Comparison of ENCODE assay signal across 28 cellular contexts in the genomic region with DNA sequence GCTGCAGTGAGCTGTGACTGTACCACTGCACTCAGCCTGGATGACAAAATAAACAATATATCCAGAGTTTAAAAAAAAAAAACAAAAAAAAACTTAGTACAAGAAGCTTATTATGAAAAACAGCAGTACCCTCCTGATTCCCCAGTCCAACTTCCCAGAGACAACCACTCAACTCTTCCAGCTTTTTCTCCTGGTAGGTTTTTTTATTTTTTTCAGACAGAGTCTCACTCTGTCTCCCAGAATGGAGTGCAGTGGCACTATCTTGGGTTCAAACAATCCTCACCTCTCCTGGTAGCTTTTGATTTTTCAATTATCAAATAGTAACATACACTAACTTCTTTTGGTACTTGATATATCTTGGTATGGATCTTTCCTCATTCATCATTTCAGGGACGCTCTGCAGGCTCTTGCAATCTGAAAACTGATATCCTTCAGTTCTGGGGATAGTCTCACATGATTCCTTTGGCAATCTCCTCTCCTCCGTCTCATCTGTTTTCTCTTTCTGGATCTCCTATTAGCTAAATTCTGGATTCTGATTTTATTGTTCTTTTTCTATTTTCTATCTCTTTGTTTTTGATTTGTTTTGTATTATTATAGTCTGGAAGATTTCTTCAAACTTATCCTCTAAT.
"Had no signal": no experiment of that assay in that cellular context is flagged by ENCODE, and none has a peak within 500 bp of the region (broad histone marks: within the 10 kb centered on the region; RNA-seq: fewer than 3 reads in every experiment).

No MANE protein-coding gene starts in this region.

- H3K4me1 ChIP-seq: esophagus muscularis mucosa, spleen, testis, transverse colon had no signal

- H3K27ac Mint-ChIP-seq: activated CD4-positive, alpha-beta memory T cell treated with anti-CD3 and anti-CD28 coated beads, Interleukin-2, amount 10 ng/mL, durations not matched to agents 7 days and 5 days; activated CD4-positive, alpha-beta T cell treated with anti-CD3 and anti-CD28 coated beads, Interleukin-2, amount 10 ng/mL, durations not matched to agents 7 days and 5 days; activated T-cell treated with anti-CD3 and anti-CD28 coated beads, Interleukin-2, amount 50 U/mL, for 24 hours; T-helper 1 cell treated with Interleukin-12 subunit alpha and Interleukin-12 subunit beta and Interleukin-4 antibody, amounts not matched to agents 30 μg/mL and 1 μg/mL, for 36 hours had no signal

- H3K27me3 ChIP-seq: esophagus muscularis mucosa, gastroesophageal sphincter, right atrium auricular region, spleen, testis, transverse colon had no signal

- DNase-seq: activated CD4-positive, alpha-beta memory T cell treated with anti-CD3 and anti-CD28 coated beads, Interleukin-2, amount 10 ng/mL, durations not matched to agents 7 days and 5 days; activated CD4-positive, alpha-beta T cell treated with anti-CD3 and anti-CD28 coated beads for 1 hour; activated CD4-positive, alpha-beta T cell treated with anti-CD3 and anti-CD28 coated beads, Interleukin-2, amount 10 ng/mL, durations not matched to agents 7 days and 5 days; activated CD8-positive, alpha-beta memory T cell treated with anti-CD3 and anti-CD28 coated beads, Interleukin-2, amount 50 U/mL, for 48 hours; activated gamma-delta T cell treated with Interleukin-2 at 50 U/mL for 16 hours; activated naive CD4-positive, alpha-beta T cell treated with anti-CD3 and anti-CD28 coated beads, Interleukin-2, amount 50 U/mL, for 16 hours; activated T-cell treated with anti-CD3 and anti-CD28 coated beads, Interleukin-2, amount 50 U/mL, for 24 hours; amygdala; caudate nucleus; dermis blood vessel endothelial cell; effector CD4-positive, alpha-beta T cell; hippocampal formation; kidney; left colon; midbrain; naive thymus-derived CD4-positive, alpha-beta T cell; nucleus accumbens; spleen; stimulated activated naive CD4-positive, alpha-beta T cell treated with Interleukin-2 at 50 U/mL for 16 hours; T1000; testis; transverse colon had no signal

- H3K9ac ChIP-seq: parathyroid adenoma had no signal

- H3K79me2 ChIP-seq: parathyroid adenoma had no signal

- H3K4me3 ChIP-seq: esophagus muscularis mucosa, gastroesophageal sphincter, right atrium auricular region, spleen, testis, transverse colon had no signal

- H3K27me3 Mint-ChIP-seq: activated CD4-positive, alpha-beta memory T cell treated with anti-CD3 and anti-CD28 coated beads, Interleukin-2, amount 10 ng/mL, durations not matched to agents 7 days and 5 days; activated CD4-positive, alpha-beta T cell treated with anti-CD3 and anti-CD28 coated beads, Interleukin-2, amount 10 ng/mL, durations not matched to agents 7 days and 5 days; activated T-cell treated with anti-CD3 and anti-CD28 coated beads, Interleukin-2, amount 50 U/mL, for 24 hours; naive thymus-derived CD4-positive, alpha-beta T cell had no signal

- H3K9me3 ChIP-seq: esophagus muscularis mucosa, gastroesophageal sphincter, right atrium auricular region, spleen, testis, transverse colon had no signal

- ATAC-seq: gastroesophageal sphincter; left colon; naive thymus-derived CD4-positive, alpha-beta T cell had no signal

- H3K4me1 Mint-ChIP-seq: neural crest cell had no signal

- H3K9me3 Mint-ChIP-seq: activated CD4-positive, alpha-beta memory T cell treated with anti-CD3 and anti-CD28 coated beads, Interleukin-2, amount 10 ng/mL, durations not matched to agents 7 days and 5 days; activated CD4-positive, alpha-beta T cell treated with anti-CD3 and anti-CD28 coated beads, Interleukin-2, amount 10 ng/mL, durations not matched to agents 7 days and 5 days; activated T-cell treated with anti-CD3 and anti-CD28 coated beads, Interleukin-2, amount 50 U/mL, for 24 hours; naive thymus-derived CD4-positive, alpha-beta T cell; neural crest cell; T-helper 1 cell treated with Interleukin-12 subunit alpha and Interleukin-12 subunit beta and Interleukin-4 antibody, amounts not matched to agents 30 μg/mL and 1 μg/mL, for 36 hours had no signal

- H2AFZ ChIP-seq: parathyroid adenoma had no signal

- H3K4me3 Mint-ChIP-seq: activated CD4-positive, alpha-beta memory T cell treated with anti-CD3 and anti-CD28 coated beads, Interleukin-2, amount 10 ng/mL, durations not matched to agents 7 days and 5 days; activated CD4-positive, alpha-beta T cell treated with anti-CD3 and anti-CD28 coated beads, Interleukin-2, amount 10 ng/mL, durations not matched to agents 7 days and 5 days; activated T-cell treated with anti-CD3 and anti-CD28 coated beads, Interleukin-2, amount 50 U/mL, for 24 hours; naive thymus-derived CD4-positive, alpha-beta T cell; neural crest cell; T-helper 1 cell treated with Interleukin-12 subunit alpha and Interleukin-12 subunit beta and Interleukin-4 antibody, amounts not matched to agents 30 μg/mL and 1 μg/mL, for 36 hours had no signal

- H3K27ac ChIP-seq: esophagus muscularis mucosa, gastroesophageal sphincter, parathyroid adenoma, right atrium auricular region, spleen, testis, transverse colon had no signal
